ENCODE assay signal across 8 cellular contexts in genomic region chr3:190321789-190322603, GRCh38. TPM values are rescaled to one million over a fixed set of nuclear protein-coding genes. Genes with fewer than 3 reads are reported as not detected.
A peak's percentile ranks its signal among the peaks of the same experiment; 100 is the strongest.
DNase-seq lines count a peak whose midpoint lies in the region; ATAC-seq, FAIRE-seq and TF ChIP-seq lines count a peak whose summit lies in the region.

CLDN1 (minus strand) TSS chr3:190322446; CDS start chr3:190322206, 240 bp downstream.

- peak; percentile 46 to 68 (median 66) for DNase-seq in CD8-positive, alpha-beta memory T cell
- DNase-seq in RCC 7860 (ENCODE audit: low spot score) = peak; percentile 57
- peak; percentile 55 for DNase-seq in activated effector memory CD4-positive, alpha-beta T cell treated with Interleukin-2 at 50 U/mL for 16 hours
- DNase-seq in fibroblast of pulmonary artery (ENCODE audit: low read depth) = peak; percentile 74
- DNase-seq in naive thymus-derived CD8-positive, alpha-beta T cell = peak; percentile 48 to 88 (median 74)
- peak; percentile 62 to 73 for DNase-seq in stimulated activated effector memory CD8-positive, alpha-beta T cell treated with anti-CD3 and anti-CD28 coated beads, Interleukin-12 subunit alpha, Interleukin-12 subunit beta, amount 100 ng/mL, for 72 hours (ENCODE audit: low spot score in 2 of 2)

- H3K4me3 ChIP-seq in CD8-positive, alpha-beta memory T cell (ENCODE audit: low read length) = peak within 1 kb of the TSS; percentile 27
- H3K4me3 ChIP-seq in fibroblast of pulmonary artery (replicated peaks; ENCODE audit: low read depth, low read length) = peak within 1 kb of the TSS; percentile 58

- POLR2A ChIA-PET in CD8-positive, alpha-beta memory T cell (lab: Charles Lee) = no interaction called here
- POLR2A ChIA-PET in naive thymus-derived CD8-positive, alpha-beta T cell (lab: Charles Lee) = no interaction called here

- H3K36me3 ChIP-seq in CD8-positive, alpha-beta memory T cell (ENCODE audit: insufficient read depth, low read length) = no peaks in the 10 kb centered on the region

- H3K27me3 ChIP-seq in CD8-positive, alpha-beta memory T cell (ENCODE audit: insufficient read depth, low read length, poor library complexity, severe bottlenecking) = peaks cover 11% of the 10 kb centered on the region

- no peaks in the 10 kb centered on the region for H3K9me3 ChIP-seq in CD8-positive, alpha-beta memory T cell (ENCODE audit: low read length)

- H3K9me3 Mint-ChIP-seq in CD8-positive, alpha-beta memory T cell = no peaks in the 10 kb centered on the region
- H3K9me3 Mint-ChIP-seq in naive thymus-derived CD8-positive, alpha-beta T cell = no peaks in the 10 kb centered on the region
- no peaks in the 10 kb centered on the region for H3K9me3 Mint-ChIP-seq in stimulated activated effector memory CD8-positive, alpha-beta T cell treated with anti-CD3 and anti-CD28 coated beads, Interleukin-12 subunit alpha, Interleukin-12 subunit beta, amount 100 ng/mL, for 72 hours

- peaks cover 7% of the 10 kb centered on the region for H3K4me1 ChIP-seq in CD8-positive, alpha-beta memory T cell (ENCODE audit: insufficient read depth, low read length)

- H3K4me1 Mint-ChIP-seq in CD8-positive, alpha-beta memory T cell = peaks cover 9 to 17% (median 12%) of the 10 kb centered on the region in 3 donors
- H3K4me1 Mint-ChIP-seq in naive thymus-derived CD8-positive, alpha-beta T cell = peaks cover 6 to 16% (median 10%) of the 10 kb centered on the region in 4 donors
- peaks cover 23% of the 10 kb centered on the region for H3K4me1 Mint-ChIP-seq in stimulated activated effector memory CD8-positive, alpha-beta T cell treated with anti-CD3 and anti-CD28 coated beads, Interleukin-12 subunit alpha, Interleukin-12 subunit beta, amount 100 ng/mL, for 72 hours

- CTCF ChIA-PET in CD8-positive, alpha-beta memory T cell (lab: Charles Lee) = interaction anchor here (0.9 to 1.9 kb wide), 13 partner anchors 8 to 365 kb away, joined by 3 to 9 read pairs (median 4); no protein-coding TSS in a partner anchor

- no peak for FAIRE-seq in RCC 7860 (lab: Jason Lieb, UNC)

- ATAC-seq in GM19463 (IDR thresholded peaks at IDR 0.05; ENCODE audit: unreplicated experiment) (peak; percentile 85), HG03571 (IDR thresholded peaks at IDR 0.05; ENCODE audit: unreplicated experiment) (peak; percentile 70)
- peak; percentile 91 to 97 for ATAC-seq in naive thymus-derived CD8-positive, alpha-beta T cell
- ATAC-seq in stimulated activated effector memory CD8-positive, alpha-beta T cell treated with anti-CD3 and anti-CD28 coated beads, Interleukin-12 subunit alpha, Interleukin-12 subunit beta, amount 100 ng/mL, for 72 hours = peak; percentile 78

- peak; percentile 58 for TF ChIP-seq CTCF in fibroblast of pulmonary artery (IDR thresholded peaks at IDR 0.05; ENCODE audit: low read length, missing control alignments)

- peaks cover 24 to 60% of the 10 kb centered on the region in 2 donors for H3K27me3 Mint-ChIP-seq in CD8-positive, alpha-beta memory T cell
- H3K27me3 Mint-ChIP-seq in naive thymus-derived CD8-positive, alpha-beta T cell = peaks cover 25 to 80% (median 40%) of the 10 kb centered on the region in 5 donors

- H3K27ac Mint-ChIP-seq in CD8-positive, alpha-beta memory T cell = no peak within 1 kb of the TSS
- H3K27ac Mint-ChIP-seq in naive thymus-derived CD8-positive, alpha-beta T cell = peak within 1 kb of the TSS in 1 of 10 donors; percentile 5
- H3K27ac Mint-ChIP-seq in stimulated activated effector memory CD8-positive, alpha-beta T cell treated with anti-CD3 and anti-CD28 coated beads, Interleukin-12 subunit alpha, Interleukin-12 subunit beta, amount 100 ng/mL, for 72 hours = no peak within 1 kb of the TSS

- H3K36me3 Mint-ChIP-seq in CD8-positive, alpha-beta memory T cell = peaks cover 0 to 4% (median 0%) of the 10 kb centered on the region in 3 donors
- no peaks in the 10 kb centered on the region for H3K36me3 Mint-ChIP-seq in naive thymus-derived CD8-positive, alpha-beta T cell
- H3K36me3 Mint-ChIP-seq in stimulated activated effector memory CD8-positive, alpha-beta T cell treated with anti-CD3 and anti-CD28 coated beads, Interleukin-12 subunit alpha, Interleukin-12 subunit beta, amount 100 ng/mL, for 72 hours = no peaks in the 10 kb centered on the region

- H3K4me3 Mint-ChIP-seq in CD8-positive, alpha-beta memory T cell = peak within 1 kb of the TSS; percentile 35 to 75 (median 69)
- peak within 1 kb of the TSS; percentile 60 to 80 (median 72) for H3K4me3 Mint-ChIP-seq in naive thymus-derived CD8-positive, alpha-beta T cell
- H3K4me3 Mint-ChIP-seq in stimulated activated effector memory CD8-positive, alpha-beta T cell treated with anti-CD3 and anti-CD28 coated beads, Interleukin-12 subunit alpha, Interleukin-12 subunit beta, amount 100 ng/mL, for 72 hours = peak within 1 kb of the TSS; percentile 48

- no peak within 1 kb of the TSS for H3K27ac ChIP-seq in CD8-positive, alpha-beta memory T cell (ENCODE audit: low read depth, low read length)

RNA-seq across cellular contexts. Expression of gene CLDN1, which starts in this region (rescaled TPM):
- under 1 TPM in 1 of 2 experiments, not detected in 1; 0.09 TPM for total RNA-seq in CD8-positive, alpha-beta memory T cell
- not detected for polyA plus RNA-seq in CD8-positive, alpha-beta memory T cell
- not detected for total RNA-seq in naive thymus-derived CD8-positive, alpha-beta T cell
- polyA plus RNA-seq in naive thymus-derived CD8-positive, alpha-beta T cell = not detected

Comparison
In these comparisons a context has a peak if more than half of its experiments do, and no peak if none do; other contexts are left out.
1. Peak in DNase-seq and H3K4me3 ChIP-seq in CD8-positive, alpha-beta memory T cell; RNA of the gene not detected or under 1 TPM.
2. Peak in DNase-seq and ATAC-seq in naive thymus-derived CD8-positive, alpha-beta T cell; RNA of the gene not detected or under 1 TPM.